In the genomic region with DNA sequence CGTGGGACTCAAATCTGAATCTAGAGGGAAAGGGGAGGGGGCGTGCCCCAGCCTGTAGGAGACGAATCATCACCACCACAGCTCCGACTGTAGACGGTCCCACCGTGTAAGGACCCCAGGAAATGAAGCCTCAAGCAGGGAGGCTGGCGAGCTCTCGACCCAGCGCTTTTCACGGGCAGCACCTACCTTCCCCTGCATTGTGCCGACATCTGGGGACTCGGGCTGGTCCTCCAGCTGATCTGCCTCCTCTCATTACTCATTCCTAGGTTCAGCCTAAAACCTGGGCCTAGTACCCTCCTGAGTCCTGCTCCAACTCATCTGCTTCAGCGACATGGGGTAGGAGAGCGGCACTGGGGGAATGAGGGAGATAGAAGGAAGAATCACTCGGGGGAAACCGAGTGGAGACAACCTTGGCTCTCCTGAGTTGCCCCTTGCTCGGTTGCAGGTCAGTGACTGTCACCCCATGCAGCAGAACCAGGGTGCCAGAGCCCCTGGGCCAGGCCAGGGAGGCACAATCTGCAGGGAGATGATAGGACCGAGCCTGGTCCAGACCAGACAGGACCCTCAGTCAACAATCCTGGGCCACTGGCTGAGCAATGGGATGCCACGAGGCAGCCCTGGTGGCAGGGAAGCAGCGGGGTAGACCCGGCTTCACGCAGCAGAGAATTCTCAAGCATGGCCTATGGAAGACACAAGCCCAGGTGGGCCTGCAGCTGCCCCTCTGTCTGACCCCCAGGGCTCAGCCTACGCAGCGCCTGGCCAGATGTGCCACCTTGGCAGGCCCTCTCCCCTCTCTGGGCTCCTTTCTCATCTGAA, we compare ENCODE assay signal across 1 cellular context.
TF ChIP-seq lines count a peak whose summit lies in the region.

No MANE protein-coding gene starts in this region.

TF ChIP-seq in WTC11, 78 proteins besides CTCF, POLR2A, EP300 and RAD21 (continued from another document):
- TF ChIP-seq, protein P1, sequence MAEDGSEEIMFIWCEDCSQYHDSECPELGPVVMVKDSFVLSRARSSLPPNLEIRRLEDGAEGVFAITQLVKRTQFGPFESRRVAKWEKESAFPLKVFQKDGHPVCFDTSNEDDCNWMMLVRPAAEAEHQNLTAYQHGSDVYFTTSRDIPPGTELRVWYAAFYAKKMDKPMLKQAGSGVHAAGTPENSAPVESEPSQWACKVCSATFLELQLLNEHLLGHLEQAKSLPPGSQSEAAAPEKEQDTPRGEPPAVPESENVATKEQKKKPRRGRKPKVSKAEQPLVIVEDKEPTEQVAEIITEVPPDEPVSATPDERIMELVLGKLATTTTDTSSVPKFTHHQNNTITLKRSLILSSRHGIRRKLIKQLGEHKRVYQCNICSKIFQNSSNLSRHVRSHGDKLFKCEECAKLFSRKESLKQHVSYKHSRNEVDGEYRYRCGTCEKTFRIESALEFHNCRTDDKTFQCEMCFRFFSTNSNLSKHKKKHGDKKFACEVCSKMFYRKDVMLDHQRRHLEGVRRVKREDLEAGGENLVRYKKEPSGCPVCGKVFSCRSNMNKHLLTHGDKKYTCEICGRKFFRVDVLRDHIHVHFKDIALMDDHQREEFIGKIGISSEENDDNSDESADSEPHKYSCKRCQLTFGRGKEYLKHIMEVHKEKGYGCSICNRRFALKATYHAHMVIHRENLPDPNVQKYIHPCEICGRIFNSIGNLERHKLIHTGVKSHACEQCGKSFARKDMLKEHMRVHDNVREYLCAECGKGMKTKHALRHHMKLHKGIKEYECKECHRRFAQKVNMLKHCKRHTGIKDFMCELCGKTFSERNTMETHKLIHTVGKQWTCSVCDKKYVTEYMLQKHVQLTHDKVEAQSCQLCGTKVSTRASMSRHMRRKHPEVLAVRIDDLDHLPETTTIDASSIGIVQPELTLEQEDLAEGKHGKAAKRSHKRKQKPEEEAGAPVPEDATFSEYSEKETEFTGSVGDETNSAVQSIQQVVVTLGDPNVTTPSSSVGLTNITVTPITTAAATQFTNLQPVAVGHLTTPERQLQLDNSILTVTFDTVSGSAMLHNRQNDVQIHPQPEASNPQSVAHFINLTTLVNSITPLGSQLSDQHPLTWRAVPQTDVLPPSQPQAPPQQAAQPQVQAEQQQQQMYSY (CRISPR knock-in tag; IDR thresholded peaks at IDR 0.05), result peak; percentile 76
- no peak for TF ChIP-seq SOX15 (CRISPR knock-in tag; IDR thresholded peaks at IDR 0.05)
- peak; percentile 77 for TF ChIP-seq ZNF121 (CRISPR knock-in tag; IDR thresholded peaks at IDR 0.05)
- no peak for TF ChIP-seq ELF4 (CRISPR knock-in tag; IDR thresholded peaks at IDR 0.05; ENCODE audit: low read depth)
- TF ChIP-seq PRRX2 (CRISPR knock-in tag; IDR thresholded peaks at IDR 0.05), result no peak
- TF ChIP-seq EMX1 (CRISPR knock-in tag; IDR thresholded peaks at IDR 0.05), result 0 out of 2 replicates have a peak, but pooled peaks have one; percentile 47
- TF ChIP-seq JAZF1 (CRISPR knock-in tag; IDR thresholded peaks at IDR 0.05), result no peak
TF ChIP-seq in WTC11: peak in this region for 4.
